Comparison of ENCODE assay signal across 25 cellular contexts in the genomic region with DNA sequence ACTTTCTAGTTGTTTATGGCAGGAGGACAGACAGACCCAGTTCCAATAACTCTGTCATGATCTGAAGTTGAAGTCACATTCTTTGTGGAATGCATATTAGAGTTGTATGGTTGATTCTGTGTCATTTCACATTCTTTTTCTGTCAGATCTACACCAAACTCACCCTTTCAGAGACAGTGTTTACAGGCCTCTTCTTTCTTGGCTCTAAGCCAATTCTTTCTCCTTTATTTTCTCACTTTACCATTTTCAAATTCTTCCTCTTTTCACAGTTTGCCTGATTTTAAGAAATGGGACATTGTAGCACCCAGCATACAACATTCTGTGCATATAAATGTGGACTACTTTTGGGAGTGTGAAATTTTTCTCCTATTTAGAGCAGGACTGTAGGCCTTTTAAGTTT.
DNase-seq lines count a peak whose midpoint lies in the region; ATAC-seq, FAIRE-seq and TF ChIP-seq lines count a peak whose summit lies in the region.
"Had no signal": no experiment of that assay in that cellular context is flagged by ENCODE, and none has a peak within 500 bp of the region (broad histone marks: within the 10 kb centered on the region; RNA-seq: fewer than 3 reads in every experiment).

No MANE protein-coding gene starts in this region.

- DNase-seq in HepG2 (ENCODE audit: low spot score) (no peak), right lobe of liver (no peak), NAMALWA (ENCODE audit: low spot score) (peak; percentile 12), fibroblast of pulmonary artery (ENCODE audit: low read depth) (peak; percentile 5), urothelium cell line (ENCODE audit: low spot score) (peak; percentile 31), NCI-H1694 treated with DMSO at 0.1 percent for 48 hours (lab: John Stamatoyannopoulos, UW) (no peak), NCI-H146 (lab: John Stamatoyannopoulos, UW) (no peak)
- DNase-seq: activated CD4-positive, CD25-positive, alpha-beta regulatory T cell treated with anti-CD3 and anti-CD28 coated beads, Interleukin-2, amount 50 U/mL, for 72 hours; activated CD8-positive, alpha-beta T cell treated with anti-CD3 and anti-CD28 coated beads for 36 hours; activated effector memory CD4-positive, alpha-beta T cell treated with Interleukin-2 at 50 U/mL for 16 hours; activated naive CD8-positive, alpha-beta T cell treated with anti-CD3 and anti-CD28 coated beads for 36 hours; activated T-cell treated with anti-CD3 and anti-CD28 coated beads for 4 hours; Caco-2; GOT3; heart left ventricle; left colon; NCI-H1930; NCI-H345; NK-92 treated with Interleukin-12 subunit alpha and Interleukin-12 subunit beta, amount 100 ng/mL, for 24 hours; nucleus accumbens; Peyer's patch; SJCRH30 had no signal

- in situ Hi-C loops in HepG2 (cut with HindIII; ENCODE audit: extremely low pct_ligation_motif_present, low pct_unique_long_range_greater_than_20kb), result no loop called here

- no peak for TF ChIP-seq CTCF in HepG2 (CRISPR knock-in tag; IDR thresholded peaks at IDR 0.05)
- no peak for TF ChIP-seq CTCF in right lobe of liver (IDR thresholded peaks at IDR 0.05)
- no peak for TF ChIP-seq CTCF in fibroblast of pulmonary artery (IDR thresholded peaks at IDR 0.05; ENCODE audit: low read length, missing control alignments)

- H3K9me3 ChIP-seq in HepG2 (ENCODE audit: low read length), result 0 out of 2 replicates have a peak, but pooled peaks cover 6% of the 10 kb centered on the region
- H3K9me3 ChIP-seq in right lobe of liver, result no peaks in the 10 kb centered on the region
- H3K9me3 ChIP-seq: BLaER1, Caco-2, Peyer's patch, SJCRH30, suprapubic skin had no signal

- POLR2A ChIA-PET in HepG2 (lab: Yijun Ruan, JAX), result no interaction called here

- TF ChIP-seq POLR2A in HepG2 (IDR thresholded peaks at IDR 0.05; ENCODE audit: insufficient read depth in 1 of 2, low read depth in 2 of 2, low read length in 2 of 2) (no peak), right lobe of liver (IDR thresholded peaks at IDR 0.05) (no peak)

- no peak overlapping the region for H2AFZ ChIP-seq in HepG2 (ENCODE audit: low read length)

- no peaks in the 10 kb centered on the region for H3K79me2 ChIP-seq in HepG2 (ENCODE audit: insufficient read depth, low read length)

- ATAC-seq in HepG2 (no peak), right lobe of liver (no peak), HG02571 (IDR thresholded peaks at IDR 0.05; ENCODE audit: unreplicated experiment) (no peak)
- ATAC-seq: activated CD8-positive, alpha-beta T cell treated with anti-CD3 and anti-CD28 coated beads for 36 hours; heart left ventricle; left colon had no signal

- H3K27me3 ChIP-seq in HepG2 (ENCODE audit: control insufficient read depth in 1 of 2, insufficient read depth in 2 of 2, low read length in 2 of 2) (no peaks in the 10 kb centered on the region), right lobe of liver (no peaks in the 10 kb centered on the region)
- H3K27me3 ChIP-seq: BLaER1, heart left ventricle, Peyer's patch, SJCRH30, suprapubic skin had no signal

- no peaks in the 10 kb centered on the region for H3K4me1 ChIP-seq in HepG2 (ENCODE audit: insufficient read depth, low read length)
- no peaks in the 10 kb centered on the region for H3K4me1 ChIP-seq in right lobe of liver
- H3K4me1 ChIP-seq: BLaER1, Caco-2, Peyer's patch, SJCRH30, suprapubic skin had no signal

- TF ChIP-seq EP300 in HepG2 (IDR thresholded peaks at IDR 0.05; ENCODE audit: low read depth in 2 of 2, low read length in 2 of 2) (no peak), HepG2 (CRISPR knock-in tag; IDR thresholded peaks at IDR 0.05; ENCODE audit: borderline replicate concordance) (no peak)

- intact Hi-C loops in HepG2 (cut with micrococcal nuclease; ENCODE audit: unreplicated experiment) (no loop called here), right lobe of liver (cut with DNase I) (no loop called here)

- H3K36me3 ChIP-seq in HepG2 (replicated peaks in 1 of 2; ENCODE audit: control insufficient read depth in 1 of 2, insufficient read depth in 2 of 2, low read length in 2 of 2), result no peaks in the 10 kb centered on the region
- H3K36me3 ChIP-seq in right lobe of liver, result no peaks in the 10 kb centered on the region
- H3K36me3 ChIP-seq: BLaER1, heart left ventricle, Peyer's patch, SJCRH30, suprapubic skin had no signal

- H3K9ac ChIP-seq in HepG2 (ENCODE audit: insufficient read depth, low read depth, low read length), result no peak overlapping the region
- H3K9ac ChIP-seq: BLaER1 had no signal

- FAIRE-seq in HepG2 (lab: Jason Lieb, UNC) (no peak), urothelium cell line (lab: Jason Lieb, UNC) (no peak)

- TF ChIP-seq RAD21 in HepG2 (CRISPR knock-in tag; IDR thresholded peaks at IDR 0.05), result no peak

- H3K4me3 ChIP-seq in HepG2 (replicated peaks in 1 of 3; ENCODE audit: insufficient read depth in 1 of 3, low read depth in 2 of 3, low read length in 3 of 3), result no peak overlapping the region
- H3K4me3 ChIP-seq in right lobe of liver, result no peak overlapping the region
- no peak overlapping the region for H3K4me3 ChIP-seq in fibroblast of pulmonary artery (replicated peaks; ENCODE audit: low read depth, low read length)
- H3K4me3 ChIP-seq: BLaER1, heart left ventricle, Peyer's patch, SJCRH30, suprapubic skin had no signal

- no peak overlapping the region for H3K4me2 ChIP-seq in HepG2 (ENCODE audit: low read depth, low read length)
- H3K4me2 ChIP-seq: BLaER1 had no signal

- CTCF ChIA-PET in HepG2 (lab: Yijun Ruan, JAX; ENCODE audit: low intra/inter-chr PET ratio, low total read pairs), result no interaction called here

- H3K27ac ChIP-seq in HepG2 (ENCODE audit: extremely low read length, insufficient read depth, low read length) (no peak overlapping the region), right lobe of liver (no peak overlapping the region)
- H3K27ac ChIP-seq: BLaER1, Peyer's patch, SJCRH30, suprapubic skin had no signal

- H4K20me1 ChIP-seq in HepG2 (ENCODE audit: insufficient read depth, low read length), result no peaks in the 10 kb centered on the region
- H4K20me1 ChIP-seq: BLaER1 had no signal

- BruUV-seq in HepG2 (replicated peaks; lab: Mats Ljungman, UMichigan), result no TSS peak

TF ChIP-seq in HepG2, 621 proteins besides CTCF, POLR2A, EP300 and RAD21:
- TF ChIP-seq ZNF580 (CRISPR knock-in tag; IDR thresholded peaks at IDR 0.05; ENCODE audit: borderline replicate concordance, low read depth), result no peak
- TF ChIP-seq LCORL (IDR thresholded peaks at IDR 0.05), result peak; percentile 78
- no peak for TF ChIP-seq LCORL (CRISPR knock-in tag; IDR thresholded peaks at IDR 0.05)
- no peak for TF ChIP-seq ZNF589 (CRISPR knock-in tag; conservative IDR thresholded peaks at IDR 0.05)
- TF ChIP-seq FOXA1 (IDR thresholded peaks at IDR 0.05), result no peak
- TF ChIP-seq FOXA1 (CRISPR knock-in tag; IDR thresholded peaks at IDR 0.05), result no peak
- TF ChIP-seq, protein P1, sequence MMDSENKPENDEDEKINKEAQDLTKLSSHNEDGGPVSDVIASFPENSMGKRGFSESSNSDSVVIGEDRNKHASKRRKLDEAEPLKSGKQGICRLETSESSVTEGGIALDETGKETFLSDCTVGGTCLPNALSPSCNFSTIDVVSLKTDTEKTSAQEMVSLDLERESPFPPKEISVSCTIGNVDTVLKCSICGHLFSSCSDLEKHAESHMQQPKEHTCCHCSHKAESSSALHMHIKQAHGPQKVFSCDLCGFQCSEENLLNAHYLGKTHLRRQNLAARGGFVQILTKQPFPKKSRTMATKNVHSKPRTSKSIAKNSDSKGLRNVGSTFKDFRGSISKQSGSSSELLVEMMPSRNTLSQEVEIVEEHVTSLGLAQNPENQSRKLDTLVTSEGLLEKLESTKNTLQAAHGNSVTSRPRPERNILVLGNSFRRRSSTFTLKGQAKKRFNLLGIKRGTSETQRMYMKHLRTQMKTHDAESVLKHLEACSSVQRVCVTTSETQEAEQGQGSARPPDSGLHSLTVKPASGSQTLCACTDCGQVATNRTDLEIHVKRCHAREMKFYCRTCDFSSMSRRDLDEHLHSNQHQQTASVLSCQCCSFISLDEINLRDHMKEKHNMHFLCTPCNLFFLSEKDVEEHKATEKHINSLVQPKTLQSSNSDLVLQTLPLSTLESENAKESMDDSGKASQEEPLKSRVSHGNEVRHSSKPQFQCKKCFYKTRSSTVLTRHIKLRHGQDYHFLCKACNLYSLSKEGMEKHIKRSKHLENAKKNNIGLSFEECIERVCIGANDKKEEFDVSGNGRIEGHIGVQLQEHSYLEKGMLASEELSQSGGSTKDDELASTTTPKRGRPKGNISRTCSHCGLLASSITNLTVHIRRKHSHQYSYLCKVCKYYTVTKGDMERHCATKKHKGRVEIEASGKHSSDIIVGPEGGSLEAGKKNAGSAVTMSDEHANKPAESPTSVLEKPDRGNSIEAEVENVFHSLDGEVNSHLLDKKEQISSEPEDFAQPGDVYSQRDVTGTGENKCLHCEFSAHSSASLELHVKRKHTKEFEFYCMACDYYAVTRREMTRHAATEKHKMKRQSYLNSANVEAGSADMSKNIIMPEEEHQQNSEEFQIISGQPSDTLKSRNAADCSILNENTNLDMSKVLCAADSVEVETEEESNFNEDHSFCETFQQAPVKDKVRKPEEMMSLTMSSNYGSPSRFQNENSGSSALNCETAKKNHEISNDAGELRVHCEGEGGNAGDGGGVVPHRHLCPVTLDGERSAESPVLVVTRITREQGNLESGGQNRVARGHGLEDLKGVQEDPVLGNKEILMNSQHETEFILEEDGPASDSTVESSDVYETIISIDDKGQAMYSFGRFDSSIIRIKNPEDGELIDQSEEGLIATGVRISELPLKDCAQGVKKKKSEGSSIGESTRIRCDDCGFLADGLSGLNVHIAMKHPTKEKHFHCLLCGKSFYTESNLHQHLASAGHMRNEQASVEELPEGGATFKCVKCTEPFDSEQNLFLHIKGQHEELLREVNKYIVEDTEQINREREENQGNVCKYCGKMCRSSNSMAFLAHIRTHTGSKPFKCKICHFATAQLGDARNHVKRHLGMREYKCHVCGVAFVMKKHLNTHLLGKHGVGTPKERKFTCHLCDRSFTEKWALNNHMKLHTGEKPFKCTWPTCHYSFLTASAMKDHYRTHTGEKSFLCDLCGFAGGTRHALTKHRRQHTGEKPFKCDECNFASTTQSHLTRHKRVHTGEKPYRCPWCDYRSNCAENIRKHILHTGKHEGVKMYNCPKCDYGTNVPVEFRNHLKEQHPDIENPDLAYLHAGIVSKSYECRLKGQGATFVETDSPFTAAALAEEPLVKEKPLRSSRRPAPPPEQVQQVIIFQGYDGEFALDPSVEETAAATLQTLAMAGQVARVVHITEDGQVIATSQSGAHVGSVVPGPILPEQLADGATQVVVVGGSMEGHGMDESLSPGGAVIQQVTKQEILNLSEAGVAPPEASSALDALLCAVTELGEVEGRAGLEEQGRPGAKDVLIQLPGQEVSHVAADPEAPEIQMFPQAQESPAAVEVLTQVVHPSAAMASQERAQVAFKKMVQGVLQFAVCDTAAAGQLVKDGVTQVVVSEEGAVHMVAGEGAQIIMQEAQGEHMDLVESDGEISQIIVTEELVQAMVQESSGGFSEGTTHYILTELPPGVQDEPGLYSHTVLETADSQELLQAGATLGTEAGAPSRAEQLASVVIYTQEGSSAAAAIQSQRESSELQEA (CRISPR knock-in tag; IDR thresholded peaks at IDR 0.05; ENCODE audit: not compliant biosample characterization), result no peak

Comparison
In these comparisons a context has a peak if more than half of its experiments do, and no peak if none do; other contexts are left out.
1. DNase-seq: peak in NAMALWA (single experiment), fibroblast of pulmonary artery (single experiment) and urothelium cell line (single experiment); none in HepG2 (single experiment), right lobe of liver (0 of 3), NCI-H1694 treated with DMSO at 0.1 percent for 48 hours (single experiment) and NCI-H146 (single experiment).